ENCODE assay signal across 20 cellular contexts in genomic region chr6:134954272-134954990, GRCh38.
"Had no signal": no experiment of that assay in that cellular context is flagged by ENCODE, and none has a peak within 500 bp of the region (broad histone marks: within the 10 kb centered on the region; RNA-seq: fewer than 3 reads in every experiment).

No MANE protein-coding gene starts in this region.

- DNase-seq: activated CD4-positive, alpha-beta T cell treated with anti-CD3 and anti-CD28 coated beads, Interleukin-2, amount 50 U/mL, for 1 hour; activated CD8-positive, alpha-beta memory T cell treated with anti-CD3 and anti-CD28 coated beads, Interleukin-2, amount 50 U/mL, for 4 hours; activated effector memory CD4-positive, alpha-beta T cell treated with Interleukin-2 at 50 U/mL for 16 hours; activated naive CD4-positive, alpha-beta T cell treated with anti-CD3 and anti-CD28 coated beads, Interleukin-2, amount 10 ng/mL, durations not matched to agents 7 days and 5 days; activated naive CD8-positive, alpha-beta T cell treated with anti-CD3 and anti-CD28 coated beads, Interleukin-2, amount 50 U/mL, for 24 hours; activated T-cell treated with anti-CD3 and anti-CD28 coated beads, Interleukin-2, amount 50 U/mL, for 4 hours; anterior cingulate cortex; brain microvascular endothelial cell; central memory CD4-positive, alpha-beta T cell; colonic mucosa; heart left ventricle; kidney glomerular epithelial cell; stimulated activated CD4-positive, alpha-beta T cell treated with anti-CD3 and anti-CD28 coated beads, Interleukin-4, amount 100 ng/mL, for 24 hours; T1000; upper lobe of right lung had no signal

- H3K36me3 ChIP-seq: brain microvascular endothelial cell, colonic mucosa, upper lobe of right lung had no signal

- H3K27me3 ChIP-seq: brain microvascular endothelial cell, colonic mucosa, gastroesophageal sphincter, heart left ventricle, upper lobe of right lung had no signal

- H3K27me3 Mint-ChIP-seq: activated naive CD4-positive, alpha-beta T cell treated with anti-CD3 and anti-CD28 coated beads, Interleukin-2, amount 10 ng/mL, durations not matched to agents 7 days and 5 days; activated naive CD8-positive, alpha-beta T cell treated with anti-CD3 and anti-CD28 coated beads, Interleukin-2, amount 50 U/mL, for 24 hours; progenitor cell of endocrine pancreas had no signal

- H3K4me1 ChIP-seq: gastroesophageal sphincter, heart left ventricle, upper lobe of right lung had no signal

- H3K4me3 ChIP-seq: colonic mucosa, gastroesophageal sphincter, heart left ventricle, thoracic aorta, upper lobe of right lung had no signal

- H3K9me3 ChIP-seq: colonic mucosa, thoracic aorta, upper lobe of right lung had no signal

- H3K36me3 Mint-ChIP-seq: stimulated activated effector memory CD8-positive, alpha-beta T cell treated with anti-CD3 and anti-CD28 coated beads, Interleukin-12 subunit alpha, Interleukin-12 subunit beta, amount 100 ng/mL, for 72 hours had no signal

- H3K4me1 Mint-ChIP-seq: activated naive CD4-positive, alpha-beta T cell treated with anti-CD3 and anti-CD28 coated beads, Interleukin-2, amount 10 ng/mL, durations not matched to agents 7 days and 5 days; neural crest cell; stimulated activated effector memory CD8-positive, alpha-beta T cell treated with anti-CD3 and anti-CD28 coated beads, Interleukin-12 subunit alpha, Interleukin-12 subunit beta, amount 100 ng/mL, for 72 hours had no signal

- H3K27ac Mint-ChIP-seq: activated naive CD4-positive, alpha-beta T cell treated with anti-CD3 and anti-CD28 coated beads, Interleukin-2, amount 10 ng/mL, durations not matched to agents 7 days and 5 days; activated naive CD8-positive, alpha-beta T cell treated with anti-CD3 and anti-CD28 coated beads, Interleukin-2, amount 50 U/mL, for 24 hours; progenitor cell of endocrine pancreas; stimulated activated effector memory CD8-positive, alpha-beta T cell treated with anti-CD3 and anti-CD28 coated beads, Interleukin-12 subunit alpha, Interleukin-12 subunit beta, amount 100 ng/mL, for 72 hours had no signal

- H3K9me3 Mint-ChIP-seq: activated naive CD4-positive, alpha-beta T cell treated with anti-CD3 and anti-CD28 coated beads, Interleukin-2, amount 10 ng/mL, durations not matched to agents 7 days and 5 days; activated T-cell treated with anti-CD3 and anti-CD28 coated beads, Interleukin-2, amount 50 U/mL, for 4 hours; stimulated activated effector memory CD8-positive, alpha-beta T cell treated with anti-CD3 and anti-CD28 coated beads, Interleukin-12 subunit alpha, Interleukin-12 subunit beta, amount 100 ng/mL, for 72 hours had no signal

- H3K27ac ChIP-seq: brain microvascular endothelial cell, colonic mucosa, gastroesophageal sphincter, heart left ventricle, thoracic aorta, upper lobe of right lung had no signal

- H3K4me3 Mint-ChIP-seq: activated naive CD4-positive, alpha-beta T cell treated with anti-CD3 and anti-CD28 coated beads, Interleukin-2, amount 10 ng/mL, durations not matched to agents 7 days and 5 days; activated naive CD8-positive, alpha-beta T cell treated with anti-CD3 and anti-CD28 coated beads, Interleukin-2, amount 50 U/mL, for 24 hours; activated T-cell treated with anti-CD3 and anti-CD28 coated beads, Interleukin-2, amount 50 U/mL, for 4 hours; neural crest cell; stimulated activated effector memory CD8-positive, alpha-beta T cell treated with anti-CD3 and anti-CD28 coated beads, Interleukin-12 subunit alpha, Interleukin-12 subunit beta, amount 100 ng/mL, for 72 hours had no signal

- ATAC-seq: activated naive CD8-positive, alpha-beta T cell treated with anti-CD3 and anti-CD28 coated beads, Interleukin-2, amount 50 U/mL, for 24 hours; activated T-cell treated with anti-CD3 and anti-CD28 coated beads, Interleukin-2, amount 50 U/mL, for 4 hours; gastroesophageal sphincter; stimulated activated effector memory CD8-positive, alpha-beta T cell treated with anti-CD3 and anti-CD28 coated beads, Interleukin-12 subunit alpha, Interleukin-12 subunit beta, amount 100 ng/mL, for 72 hours; upper lobe of right lung had no signal
